In the genomic region with DNA sequence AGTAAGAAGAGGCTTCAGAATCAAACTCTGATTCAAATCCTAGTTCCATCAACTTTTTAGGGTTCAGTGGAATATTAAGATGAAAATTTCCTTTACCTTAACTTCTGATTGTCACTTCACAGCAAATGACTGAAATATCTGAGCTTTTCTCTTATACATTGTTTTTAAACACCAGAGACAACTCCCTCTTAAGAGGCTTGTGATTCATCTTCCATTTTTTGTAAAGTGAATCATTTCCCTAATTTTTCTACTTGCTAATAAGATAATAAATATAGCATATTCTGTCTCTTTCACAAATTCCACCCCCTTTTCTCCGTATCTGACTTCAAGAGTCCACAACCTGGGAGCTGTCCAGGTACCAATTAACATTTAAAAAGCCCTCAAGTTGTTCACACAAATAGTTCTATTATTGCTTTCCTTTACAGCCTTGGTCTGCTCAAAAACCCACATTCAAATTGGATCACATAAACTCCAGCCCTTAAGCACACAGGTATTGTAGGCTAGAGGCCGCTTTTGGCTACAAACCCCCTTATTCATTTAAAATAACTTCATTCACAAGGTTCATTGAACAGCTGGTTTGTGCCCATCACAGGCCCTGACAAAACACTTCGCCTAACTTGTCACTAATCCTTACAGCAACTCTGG, we compare ENCODE assay signal across 26 cellular contexts.
"Had no signal": no experiment of that assay in that cellular context is flagged by ENCODE, and none has a peak within 500 bp of the region (broad histone marks: within the 10 kb centered on the region; RNA-seq: fewer than 3 reads in every experiment).

No MANE protein-coding gene starts in this region.

- H3K27ac ChIP-seq: brain microvascular endothelial cell, esophagus muscularis mucosa, foreskin keratinocyte had no signal

- H3K4me1 Mint-ChIP-seq: central memory CD8-positive, alpha-beta T cell; nephron progenitor cell had no signal

- H3K9me3 ChIP-seq: esophagus muscularis mucosa had no signal

- H3K9me3 Mint-ChIP-seq: activated CD4-positive, alpha-beta T cell treated with anti-CD3 and anti-CD28 coated beads, Interleukin-2, amount 10 ng/mL, durations not matched to agents 24 days and 14 days; activated naive CD4-positive, alpha-beta T cell treated with anti-CD3 and anti-CD28 coated beads, Interleukin-2, amount 10 ng/mL, durations not matched to agents 7 days and 5 days; activated naive CD8-positive, alpha-beta T cell treated with anti-CD3 and anti-CD28 coated beads, Interleukin-2, amount 50 U/mL, for 24 hours; central memory CD8-positive, alpha-beta T cell had no signal

- H3K36me3 Mint-ChIP-seq: activated naive CD4-positive, alpha-beta T cell treated with anti-CD3 and anti-CD28 coated beads, Interleukin-2, amount 10 ng/mL, durations not matched to agents 7 days and 5 days had no signal

- H3K36me3 ChIP-seq: brain microvascular endothelial cell, esophagus muscularis mucosa had no signal

- H3K4me3 ChIP-seq: esophagus muscularis mucosa had no signal

- ATAC-seq: activated CD8-positive, alpha-beta T cell treated with anti-CD3 and anti-CD28 coated beads, Interleukin-2, amount 10 ng/mL, durations not matched to agents 7 days and 5 days; activated naive CD8-positive, alpha-beta T cell treated with anti-CD3 and anti-CD28 coated beads, Interleukin-2, amount 50 U/mL, for 24 hours; foreskin keratinocyte; left lobe of liver had no signal

- H3K27me3 Mint-ChIP-seq: progenitor cell of endocrine pancreas had no signal

- DNase-seq: activated CD4-positive, alpha-beta T cell treated with anti-CD3 and anti-CD28 coated beads, Interleukin-2, amount 10 ng/mL, durations not matched to agents 24 days and 14 days; activated CD8-positive, alpha-beta memory T cell treated with anti-CD3 and anti-CD28 coated beads, Interleukin-2, amount 50 U/mL, for 4 hours; activated CD8-positive, alpha-beta T cell treated with anti-CD3 and anti-CD28 coated beads, Interleukin-2, amount 10 ng/mL, durations not matched to agents 7 days and 5 days; activated effector memory CD4-positive, alpha-beta T cell treated with Interleukin-2 at 50 U/mL for 16 hours; activated naive CD4-positive, alpha-beta T cell treated with anti-CD3 and anti-CD28 coated beads, Interleukin-2, amount 10 ng/mL, durations not matched to agents 7 days and 5 days; activated naive CD8-positive, alpha-beta T cell treated with anti-CD3 and anti-CD28 coated beads, Interleukin-2, amount 50 U/mL, for 24 hours; activated T-cell treated with anti-CD3 and anti-CD28 coated beads, Interleukin-2, amount 50 U/mL, for 48 hours; anterior cingulate cortex; brain microvascular endothelial cell; cortex of kidney; effector CD4-positive, alpha-beta T cell; glutamatergic neuron; hypothalamus; kidney; nephron progenitor cell; occipital lobe; stimulated activated CD4-positive, alpha-beta T cell treated with anti-CD3 and anti-CD28 coated beads, Interleukin-12 subunit alpha, Interleukin-12 subunit beta, amount 100 ng/mL, for 4 hours; stimulated activated CD4-positive, alpha-beta T cell treated with anti-CD3 and anti-CD28 coated beads, Interleukin-1b, Interleukin-23, amount 100 ng/mL, for 48 hours; stimulated activated CD8-positive, alpha-beta memory T cell treated with anti-CD3 and anti-CD28 coated beads, Interleukin-4, amount 100 ng/mL, for 48 hours; stimulated activated naive CD4-positive, alpha-beta T cell; T1000 had no signal

- H3K27me3 ChIP-seq: brain microvascular endothelial cell, foreskin keratinocyte had no signal

- H3K27ac Mint-ChIP-seq: activated CD4-positive, alpha-beta T cell treated with anti-CD3 and anti-CD28 coated beads, Interleukin-2, amount 10 ng/mL, durations not matched to agents 24 days and 14 days; activated CD8-positive, alpha-beta T cell treated with anti-CD3 and anti-CD28 coated beads, Interleukin-2, amount 10 ng/mL, durations not matched to agents 7 days and 5 days; activated naive CD4-positive, alpha-beta T cell treated with anti-CD3 and anti-CD28 coated beads, Interleukin-2, amount 10 ng/mL, durations not matched to agents 7 days and 5 days; activated naive CD8-positive, alpha-beta T cell treated with anti-CD3 and anti-CD28 coated beads, Interleukin-2, amount 50 U/mL, for 24 hours; nephron progenitor cell; progenitor cell of endocrine pancreas had no signal

- H3K4me3 Mint-ChIP-seq: activated CD4-positive, alpha-beta T cell treated with anti-CD3 and anti-CD28 coated beads, Interleukin-2, amount 10 ng/mL, durations not matched to agents 24 days and 14 days; activated CD8-positive, alpha-beta T cell treated with anti-CD3 and anti-CD28 coated beads, Interleukin-2, amount 10 ng/mL, durations not matched to agents 7 days and 5 days; activated naive CD4-positive, alpha-beta T cell treated with anti-CD3 and anti-CD28 coated beads, Interleukin-2, amount 10 ng/mL, durations not matched to agents 7 days and 5 days; activated naive CD8-positive, alpha-beta T cell treated with anti-CD3 and anti-CD28 coated beads, Interleukin-2, amount 50 U/mL, for 24 hours; central memory CD8-positive, alpha-beta T cell; nephron progenitor cell had no signal
